In the genomic region with DNA sequence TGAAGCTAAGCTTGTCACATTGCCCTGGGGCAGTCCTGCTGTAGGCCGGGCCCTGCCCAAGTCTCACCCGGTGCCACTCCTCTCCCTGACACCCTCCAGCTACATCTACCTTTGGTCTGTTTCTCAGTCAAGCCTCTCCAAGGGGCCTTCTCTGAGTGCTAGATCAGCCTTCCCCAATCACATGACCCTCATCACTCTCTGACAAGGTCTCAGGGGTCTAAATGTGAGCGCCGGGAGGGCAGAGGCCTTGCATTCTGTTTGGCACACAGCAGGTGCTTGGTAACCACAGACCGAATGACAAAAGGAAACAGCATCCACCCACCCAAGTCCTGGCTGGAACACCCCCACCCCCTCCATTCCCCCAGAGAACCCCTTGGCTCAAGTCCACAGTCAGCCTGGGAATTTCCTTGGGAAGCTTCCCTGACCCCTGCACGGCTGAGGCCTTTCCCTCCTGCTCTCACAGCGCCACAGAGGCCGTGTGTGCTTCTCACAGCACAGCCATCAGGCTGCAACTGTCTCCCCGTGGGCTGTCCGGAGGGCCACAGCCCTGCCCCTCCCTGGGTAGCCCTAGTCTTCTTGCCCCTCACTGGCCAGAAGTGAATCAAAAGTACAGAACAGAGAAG, we compare ENCODE assay signal across 1 cellular context.
TF ChIP-seq lines count a peak whose summit lies in the region.

No MANE protein-coding gene starts in this region.

TF ChIP-seq in H1, 55 proteins besides CTCF, POLR2A, EP300 and RAD21:
- TF ChIP-seq SAP30 (IDR thresholded peaks at IDR 0.05; ENCODE audit: insufficient read depth, insufficient replicate concordance, low read length) (no peak), SIRT6 (IDR thresholded peaks at IDR 0.05; ENCODE audit: low read length) (no peak), YY1 (IDR thresholded peaks at IDR 0.05; ENCODE audit: low read depth, low read length) (no peak), POLR2AphosphoS5 (IDR thresholded peaks at IDR 0.05; ENCODE audit: low read depth, low read length) (no peak), TBP (IDR thresholded peaks at IDR 0.05; ENCODE audit: low read depth, low read length) (no peak), PHF8 (conservative IDR thresholded peaks at IDR 0.05; ENCODE audit: low read depth, low read length) (no peak), GABPA (IDR thresholded peaks at IDR 0.05; ENCODE audit: borderline replicate concordance, insufficient read depth, low read length) (no peak), ZNF274 (IDR thresholded peaks at IDR 0.05; ENCODE audit: borderline replicate concordance, extremely low read depth, low read length) (no peak), EGR1 (IDR thresholded peaks at IDR 0.05; ENCODE audit: borderline replicate concordance, low read depth, low read length) (no peak), FOSL1 (IDR thresholded peaks at IDR 0.05; ENCODE audit: insufficient read depth, low read depth, low read length) (no peak), RNF2 (IDR thresholded peaks at IDR 0.05; ENCODE audit: borderline replicate concordance, low read depth, low read length, missing control alignments, poor library complexity, severe bottlenecking) (no peak)
- TF ChIP-seq, protein P1, sequence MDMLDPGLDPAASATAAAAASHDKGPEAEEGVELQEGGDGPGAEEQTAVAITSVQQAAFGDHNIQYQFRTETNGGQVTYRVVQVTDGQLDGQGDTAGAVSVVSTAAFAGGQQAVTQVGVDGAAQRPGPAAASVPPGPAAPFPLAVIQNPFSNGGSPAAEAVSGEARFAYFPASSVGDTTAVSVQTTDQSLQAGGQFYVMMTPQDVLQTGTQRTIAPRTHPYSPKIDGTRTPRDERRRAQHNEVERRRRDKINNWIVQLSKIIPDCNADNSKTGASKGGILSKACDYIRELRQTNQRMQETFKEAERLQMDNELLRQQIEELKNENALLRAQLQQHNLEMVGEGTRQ (IDR thresholded peaks at IDR 0.05; ENCODE audit: low read length): no peak
- TF ChIP-seq, protein P2, sequence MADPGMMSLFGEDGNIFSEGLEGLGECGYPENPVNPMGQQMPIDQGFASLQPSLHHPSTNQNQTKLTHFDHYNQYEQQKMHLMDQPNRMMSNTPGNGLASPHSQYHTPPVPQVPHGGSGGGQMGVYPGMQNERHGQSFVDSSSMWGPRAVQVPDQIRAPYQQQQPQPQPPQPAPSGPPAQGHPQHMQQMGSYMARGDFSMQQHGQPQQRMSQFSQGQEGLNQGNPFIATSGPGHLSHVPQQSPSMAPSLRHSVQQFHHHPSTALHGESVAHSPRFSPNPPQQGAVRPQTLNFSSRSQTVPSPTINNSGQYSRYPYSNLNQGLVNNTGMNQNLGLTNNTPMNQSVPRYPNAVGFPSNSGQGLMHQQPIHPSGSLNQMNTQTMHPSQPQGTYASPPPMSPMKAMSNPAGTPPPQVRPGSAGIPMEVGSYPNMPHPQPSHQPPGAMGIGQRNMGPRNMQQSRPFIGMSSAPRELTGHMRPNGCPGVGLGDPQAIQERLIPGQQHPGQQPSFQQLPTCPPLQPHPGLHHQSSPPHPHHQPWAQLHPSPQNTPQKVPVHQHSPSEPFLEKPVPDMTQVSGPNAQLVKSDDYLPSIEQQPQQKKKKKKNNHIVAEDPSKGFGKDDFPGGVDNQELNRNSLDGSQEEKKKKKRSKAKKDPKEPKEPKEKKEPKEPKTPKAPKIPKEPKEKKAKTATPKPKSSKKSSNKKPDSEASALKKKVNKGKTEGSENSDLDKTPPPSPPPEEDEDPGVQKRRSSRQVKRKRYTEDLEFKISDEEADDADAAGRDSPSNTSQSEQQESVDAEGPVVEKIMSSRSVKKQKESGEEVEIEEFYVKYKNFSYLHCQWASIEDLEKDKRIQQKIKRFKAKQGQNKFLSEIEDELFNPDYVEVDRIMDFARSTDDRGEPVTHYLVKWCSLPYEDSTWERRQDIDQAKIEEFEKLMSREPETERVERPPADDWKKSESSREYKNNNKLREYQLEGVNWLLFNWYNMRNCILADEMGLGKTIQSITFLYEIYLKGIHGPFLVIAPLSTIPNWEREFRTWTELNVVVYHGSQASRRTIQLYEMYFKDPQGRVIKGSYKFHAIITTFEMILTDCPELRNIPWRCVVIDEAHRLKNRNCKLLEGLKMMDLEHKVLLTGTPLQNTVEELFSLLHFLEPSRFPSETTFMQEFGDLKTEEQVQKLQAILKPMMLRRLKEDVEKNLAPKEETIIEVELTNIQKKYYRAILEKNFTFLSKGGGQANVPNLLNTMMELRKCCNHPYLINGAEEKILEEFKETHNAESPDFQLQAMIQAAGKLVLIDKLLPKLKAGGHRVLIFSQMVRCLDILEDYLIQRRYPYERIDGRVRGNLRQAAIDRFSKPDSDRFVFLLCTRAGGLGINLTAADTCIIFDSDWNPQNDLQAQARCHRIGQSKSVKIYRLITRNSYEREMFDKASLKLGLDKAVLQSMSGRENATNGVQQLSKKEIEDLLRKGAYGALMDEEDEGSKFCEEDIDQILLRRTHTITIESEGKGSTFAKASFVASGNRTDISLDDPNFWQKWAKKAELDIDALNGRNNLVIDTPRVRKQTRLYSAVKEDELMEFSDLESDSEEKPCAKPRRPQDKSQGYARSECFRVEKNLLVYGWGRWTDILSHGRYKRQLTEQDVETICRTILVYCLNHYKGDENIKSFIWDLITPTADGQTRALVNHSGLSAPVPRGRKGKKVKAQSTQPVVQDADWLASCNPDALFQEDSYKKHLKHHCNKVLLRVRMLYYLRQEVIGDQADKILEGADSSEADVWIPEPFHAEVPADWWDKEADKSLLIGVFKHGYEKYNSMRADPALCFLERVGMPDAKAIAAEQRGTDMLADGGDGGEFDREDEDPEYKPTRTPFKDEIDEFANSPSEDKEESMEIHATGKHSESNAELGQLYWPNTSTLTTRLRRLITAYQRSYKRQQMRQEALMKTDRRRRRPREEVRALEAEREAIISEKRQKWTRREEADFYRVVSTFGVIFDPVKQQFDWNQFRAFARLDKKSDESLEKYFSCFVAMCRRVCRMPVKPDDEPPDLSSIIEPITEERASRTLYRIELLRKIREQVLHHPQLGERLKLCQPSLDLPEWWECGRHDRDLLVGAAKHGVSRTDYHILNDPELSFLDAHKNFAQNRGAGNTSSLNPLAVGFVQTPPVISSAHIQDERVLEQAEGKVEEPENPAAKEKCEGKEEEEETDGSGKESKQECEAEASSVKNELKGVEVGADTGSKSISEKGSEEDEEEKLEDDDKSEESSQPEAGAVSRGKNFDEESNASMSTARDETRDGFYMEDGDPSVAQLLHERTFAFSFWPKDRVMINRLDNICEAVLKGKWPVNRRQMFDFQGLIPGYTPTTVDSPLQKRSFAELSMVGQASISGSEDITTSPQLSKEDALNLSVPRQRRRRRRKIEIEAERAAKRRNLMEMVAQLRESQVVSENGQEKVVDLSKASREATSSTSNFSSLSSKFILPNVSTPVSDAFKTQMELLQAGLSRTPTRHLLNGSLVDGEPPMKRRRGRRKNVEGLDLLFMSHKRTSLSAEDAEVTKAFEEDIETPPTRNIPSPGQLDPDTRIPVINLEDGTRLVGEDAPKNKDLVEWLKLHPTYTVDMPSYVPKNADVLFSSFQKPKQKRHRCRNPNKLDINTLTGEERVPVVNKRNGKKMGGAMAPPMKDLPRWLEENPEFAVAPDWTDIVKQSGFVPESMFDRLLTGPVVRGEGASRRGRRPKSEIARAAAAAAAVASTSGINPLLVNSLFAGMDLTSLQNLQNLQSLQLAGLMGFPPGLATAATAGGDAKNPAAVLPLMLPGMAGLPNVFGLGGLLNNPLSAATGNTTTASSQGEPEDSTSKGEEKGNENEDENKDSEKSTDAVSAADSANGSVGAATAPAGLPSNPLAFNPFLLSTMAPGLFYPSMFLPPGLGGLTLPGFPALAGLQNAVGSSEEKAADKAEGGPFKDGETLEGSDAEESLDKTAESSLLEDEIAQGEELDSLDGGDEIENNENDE (IDR thresholded peaks at IDR 0.05; ENCODE audit: insufficient replicate concordance, low read length): no peak
